ENCODE assay signal across 5 cellular contexts in genomic region chr11:65762169-65762568, GRCh38. TPM values are rescaled to one million over a fixed set of nuclear protein-coding genes. Genes with fewer than 3 reads are reported as not detected.
"Had no signal": no experiment of that assay in that cellular context is flagged by ENCODE, and none has a peak within 500 bp of the region (broad histone marks: within the 10 kb centered on the region; RNA-seq: fewer than 3 reads in every experiment).

No MANE protein-coding gene starts in this region.

RNA-seq across cellular contexts. Expression of gene OVOL1, which starts 24.7 kb away (rescaled TPM):
- total RNA-seq: activated naive CD4-positive, alpha-beta T cell treated with anti-CD3 and anti-CD28 coated beads for 36 hours; adrenal gland; aorta; ascending aorta; cardiac septum had no signal
